ENCODE assay signal across 1 cellular context in the genomic region with DNA sequence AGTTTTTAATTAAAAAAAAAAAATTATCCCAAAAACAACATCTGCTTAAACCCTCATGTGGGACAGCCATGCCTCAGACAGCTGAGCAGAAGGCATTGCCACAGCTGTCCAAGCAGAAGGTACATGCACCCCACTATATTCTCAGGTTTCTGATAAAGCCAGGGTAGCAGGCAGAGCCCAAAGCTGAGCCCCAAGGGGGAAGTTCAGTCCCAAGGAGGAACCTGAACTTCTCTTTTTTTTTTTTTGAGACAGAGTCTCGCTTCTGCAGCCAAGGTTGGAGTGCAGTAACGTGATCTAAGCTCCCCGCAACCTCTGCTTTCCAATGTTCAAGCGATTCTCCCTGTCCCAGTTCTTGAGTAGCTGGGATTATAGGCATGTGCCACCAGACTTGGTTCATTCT.
TF ChIP-seq lines count a peak whose summit lies in the region.

No MANE protein-coding gene starts in this region.

TF ChIP-seq in HepG2, 621 proteins besides CTCF, POLR2A, EP300 and RAD21:
- TF ChIP-seq FOXK1 (CRISPR knock-in tag; IDR thresholded peaks at IDR 0.05; ENCODE audit: borderline replicate concordance, low read depth) (no peak), AKAP8 (CRISPR knock-in tag; IDR thresholded peaks at IDR 0.05) (no peak), PRMT3 (CRISPR knock-in tag; IDR thresholded peaks at IDR 0.05; ENCODE audit: borderline replicate concordance, low read depth) (no peak)
- TF ChIP-seq, protein P1, sequence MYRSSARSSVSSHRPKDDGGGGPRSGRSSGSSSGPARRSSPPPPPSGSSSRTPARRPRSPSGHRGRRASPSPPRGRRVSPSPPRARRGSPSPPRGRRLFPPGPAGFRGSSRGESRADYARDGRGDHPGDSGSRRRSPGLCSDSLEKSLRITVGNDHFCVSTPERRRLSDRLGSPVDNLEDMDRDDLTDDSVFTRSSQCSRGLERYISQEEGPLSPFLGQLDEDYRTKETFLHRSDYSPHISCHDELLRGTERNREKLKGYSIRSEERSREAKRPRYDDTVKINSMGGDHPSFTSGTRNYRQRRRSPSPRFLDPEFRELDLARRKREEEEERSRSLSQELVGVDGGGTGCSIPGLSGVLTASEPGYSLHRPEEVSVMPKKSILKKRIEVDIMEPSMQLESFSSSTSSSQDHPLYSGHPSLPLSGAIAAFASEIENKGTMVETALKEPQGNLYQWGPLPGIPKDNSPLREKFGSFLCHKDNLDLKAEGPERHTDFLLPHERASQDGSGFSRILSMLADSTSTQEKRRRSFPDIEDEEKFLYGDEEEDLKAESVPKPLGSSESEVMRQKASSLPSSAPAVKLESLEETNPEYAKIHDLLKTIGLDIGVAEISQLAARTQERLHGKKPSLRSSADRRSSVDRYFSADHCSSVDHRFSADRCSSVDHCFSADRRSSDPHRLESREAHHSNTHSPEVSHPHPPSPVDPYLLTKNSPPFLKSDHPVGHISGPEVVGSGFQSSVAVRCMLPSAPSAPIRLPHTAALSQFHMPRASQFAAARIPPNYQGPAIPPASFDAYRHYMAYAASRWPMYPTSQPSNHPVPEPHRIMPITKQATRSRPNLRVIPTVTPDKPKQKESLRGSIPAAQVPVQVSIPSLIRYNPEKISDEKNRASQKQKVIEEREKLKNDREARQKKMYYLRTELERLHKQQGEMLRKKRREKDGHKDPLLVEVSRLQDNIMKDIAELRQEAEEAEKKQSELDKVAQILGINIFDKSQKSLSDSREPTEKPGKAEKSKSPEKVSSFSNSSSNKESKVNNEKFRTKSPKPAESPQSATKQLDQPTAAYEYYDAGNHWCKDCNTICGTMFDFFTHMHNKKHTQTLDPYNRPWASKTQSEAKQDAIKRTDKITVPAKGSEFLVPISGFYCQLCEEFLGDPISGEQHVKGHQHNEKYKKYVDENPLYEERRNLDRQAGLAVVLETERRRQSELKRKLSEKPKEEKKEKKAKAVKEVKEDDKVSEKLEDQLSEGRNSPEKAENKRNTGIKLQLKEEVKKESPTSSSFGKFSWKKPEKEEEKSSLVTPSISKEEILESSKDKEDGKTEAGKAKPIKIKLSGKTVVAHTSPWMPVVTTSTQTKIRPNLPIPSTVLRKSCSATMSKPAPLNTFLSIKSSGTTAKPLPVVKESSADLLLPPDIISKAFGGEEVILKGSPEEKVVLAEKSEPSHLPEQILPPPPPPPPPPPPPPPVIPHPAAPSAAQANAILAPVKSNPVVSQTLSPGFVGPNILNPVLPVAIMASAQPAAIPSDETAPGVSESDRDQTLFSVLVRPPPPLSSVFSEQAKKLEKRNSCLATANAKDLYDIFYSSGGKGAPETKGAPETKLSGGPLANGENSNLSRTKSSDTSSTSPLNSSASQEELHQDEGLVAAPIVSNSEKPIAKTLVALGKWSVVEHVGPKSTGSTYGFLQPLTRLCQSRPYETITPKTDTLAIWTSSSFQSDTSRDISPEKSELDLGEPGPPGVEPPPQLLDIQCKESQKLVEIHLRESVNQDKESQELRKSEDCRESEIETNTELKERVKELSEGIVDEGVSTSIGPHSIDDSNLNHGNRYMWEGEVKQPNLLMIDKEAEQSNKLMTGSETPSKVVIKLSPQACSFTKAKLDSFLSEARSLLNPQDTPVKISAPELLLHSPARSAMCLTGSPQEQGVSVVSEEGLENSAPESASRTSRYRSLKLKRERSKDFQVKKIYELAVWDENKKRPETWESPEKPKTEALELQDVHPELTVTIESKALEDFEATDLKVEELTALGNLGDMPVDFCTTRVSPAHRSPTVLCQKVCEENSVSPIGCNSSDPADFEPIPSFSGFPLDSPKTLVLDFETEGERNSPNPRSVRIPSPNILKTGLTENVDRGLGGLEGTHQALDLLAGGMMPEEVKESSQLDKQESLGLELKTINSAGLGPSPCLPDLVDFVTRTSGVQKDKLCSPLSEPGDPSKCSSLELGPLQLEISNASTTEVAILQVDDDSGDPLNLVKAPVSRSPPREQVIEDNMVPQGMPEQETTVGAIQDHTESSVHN (CRISPR knock-in tag; IDR thresholded peaks at IDR 0.05), result no peak
TF ChIP-seq in HepG2: peak in this region for 0.
